In the genomic region with DNA sequence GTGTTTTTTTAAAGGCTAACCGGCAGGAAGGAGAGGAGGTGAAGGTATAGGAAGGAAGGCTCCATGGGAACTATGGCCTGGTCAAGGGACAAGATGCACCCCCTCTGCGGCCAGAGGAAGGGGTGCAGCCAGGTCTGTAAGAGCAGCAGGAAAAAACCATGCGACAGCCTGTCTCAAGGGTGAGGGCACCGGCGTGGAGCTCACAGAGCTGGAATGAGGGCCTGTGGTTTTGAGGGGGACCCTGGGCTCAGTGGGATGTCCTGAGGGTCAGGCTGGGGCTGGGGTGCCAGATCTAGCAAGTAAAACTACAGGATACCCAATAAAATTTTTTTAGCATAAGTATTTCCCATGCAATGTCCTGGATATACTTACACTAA, we compare ENCODE assay signal across 8 cellular contexts. TPM values are rescaled to one million over a fixed set of nuclear protein-coding genes. Genes with fewer than 3 reads are reported as not detected.
DNase-seq lines count a peak whose midpoint lies in the region; FAIRE-seq and TF ChIP-seq lines count a peak whose summit lies in the region.

No MANE protein-coding gene starts in this region.

- H3K4me1 Mint-ChIP-seq in dendritic cell treated with granulocyte-macrophage colony-stimulating factor and Interleukin-4, amounts not matched to agents 40 ng/mL and 50 ng/mL, for 4 days (ENCODE audit: low read depth) = peaks cover 44% of the 10 kb centered on the region
- peaks cover 25% of the 10 kb centered on the region for H3K4me1 Mint-ChIP-seq in nephron progenitor cell

- peaks cover 6% of the 10 kb centered on the region for H3K4me1 ChIP-seq in MM.1S (ENCODE audit: low read length)

- peak overlapping the region; percentile 76 for H2AFZ ChIP-seq in MM.1S (ENCODE audit: low read length)

- CTCF ChIA-PET in BJ (lab: Yijun Ruan, JAX) = no interaction called here

- no peaks in the 10 kb centered on the region for H3K9me2 ChIP-seq in MM.1S (replicated peaks; ENCODE audit: insufficient read depth, low read length)

- intact Hi-C loops in dendritic cell treated with granulocyte-macrophage colony-stimulating factor and Interleukin-4, amounts not matched to agents 40 ng/mL and 50 ng/mL, for 4 days (cut with micrococcal nuclease) = loop anchor here (1.0 kb wide), 2 partner anchors 19 to 49 kb away; partner anchors contain the start of genes E4F1 and TRAF7

- H3K4me3 ChIP-seq in BJ (ENCODE audit: low read depth, low read length) (peak overlapping the region; percentile 96), MM.1S (ENCODE audit: low read length) (peak overlapping the region; percentile 98)

- 0 out of 2 replicates have a peak, but pooled peaks cover 3% of the 10 kb centered on the region for H3F3A ChIP-seq in MM.1S (ENCODE audit: insufficient read depth, low read length)

- DNase-seq in BJ (ENCODE audit: low read depth) (no peak), MM.1S (no peak), nephron progenitor cell (no peak), SKM-1 treated with dmso at 0.1 percent for 144 hours (lab: John Stamatoyannopoulos, UW; ENCODE audit: unreplicated experiment) (no peak), D721Med (ENCODE audit: insufficient read length, low spot score) (no peak), SW480 (ENCODE audit: low spot score) (no peak), GM19239 (ENCODE audit: insufficient read length, low spot score) (no peak)

- peak overlapping the region; percentile 96 for H3K9ac ChIP-seq in MM.1S (ENCODE audit: low read length)

- FAIRE-seq in D721Med (lab: Jason Lieb, UNC) = no peak
- FAIRE-seq in GM19239 (lab: Jason Lieb, UNC) = no peak

- H3K27ac ChIP-seq in MM.1S (ENCODE audit: low read length) = peak overlapping the region; percentile 74; the same call in 1 of the 2 replicates

- H3K36me3 ChIP-seq in BJ (ENCODE audit: control insufficient read depth, insufficient read depth, low read length) (peaks cover 12% of the 10 kb centered on the region), MM.1S (replicated peaks; ENCODE audit: insufficient read depth, low read length) (no peaks in the 10 kb centered on the region; the same call in 1 of the 2 replicates)

- H3K4me2 ChIP-seq in MM.1S (ENCODE audit: low read depth, low read length) = peak overlapping the region; percentile 65

- POLR2A ChIA-PET in BJ (lab: Charles Lee) = no interaction called here

- H3K36me3 Mint-ChIP-seq in dendritic cell treated with granulocyte-macrophage colony-stimulating factor and Interleukin-4, amounts not matched to agents 40 ng/mL and 50 ng/mL, for 4 days (ENCODE audit: low read depth) = peaks cover 37% of the 10 kb centered on the region
- H3K36me3 Mint-ChIP-seq in nephron progenitor cell (ENCODE audit: low read depth) = peaks cover 12% of the 10 kb centered on the region

- H3K9me3 Mint-ChIP-seq in dendritic cell treated with granulocyte-macrophage colony-stimulating factor and Interleukin-4, amounts not matched to agents 40 ng/mL and 50 ng/mL, for 4 days = no peaks in the 10 kb centered on the region
- peaks cover 18% of the 10 kb centered on the region for H3K9me3 Mint-ChIP-seq in nephron progenitor cell

- TF ChIP-seq CTCF in BJ (IDR thresholded peaks at IDR 0.05; ENCODE audit: insufficient read depth, low read depth, low read length) (no peak), MM.1S (IDR thresholded peaks at IDR 0.05; ENCODE audit: low read length) (no peak), nephron progenitor cell (IDR thresholded peaks at IDR 0.05) (no peak), D721Med (IDR thresholded peaks at IDR 0.05; ENCODE audit: insufficient read depth, missing control alignments) (no peak)

- H3K4me3 Mint-ChIP-seq in dendritic cell treated with granulocyte-macrophage colony-stimulating factor and Interleukin-4, amounts not matched to agents 40 ng/mL and 50 ng/mL, for 4 days = peak overlapping the region; percentile 85
- H3K4me3 Mint-ChIP-seq in nephron progenitor cell = peak overlapping the region; percentile 78

- H3K9me3 ChIP-seq in MM.1S (replicated peaks; ENCODE audit: insufficient read depth, low read length) = no peaks in the 10 kb centered on the region

- H3K27me3 ChIP-seq in BJ (ENCODE audit: control insufficient read depth, insufficient read depth, low read length) (peaks cover 3% of the 10 kb centered on the region; the same call in 1 of the 2 replicates), MM.1S (replicated peaks; ENCODE audit: insufficient read depth, low read length) (peaks cover 22% of the 10 kb centered on the region)

- H4K20me1 ChIP-seq in MM.1S (ENCODE audit: insufficient read depth, low read length) = no peaks in the 10 kb centered on the region

- peaks cover 27% of the 10 kb centered on the region for H3K79me2 ChIP-seq in MM.1S (ENCODE audit: low read length)

- H3K27me3 Mint-ChIP-seq in dendritic cell treated with granulocyte-macrophage colony-stimulating factor and Interleukin-4, amounts not matched to agents 40 ng/mL and 50 ng/mL, for 4 days = peaks cover 27% of the 10 kb centered on the region
- H3K27me3 Mint-ChIP-seq in nephron progenitor cell (ENCODE audit: low read depth, poor library complexity) = peaks cover 36% of the 10 kb centered on the region

- H3K27ac Mint-ChIP-seq in dendritic cell treated with granulocyte-macrophage colony-stimulating factor and Interleukin-4, amounts not matched to agents 40 ng/mL and 50 ng/mL, for 4 days = peak overlapping the region; percentile 86
- H3K27ac Mint-ChIP-seq in nephron progenitor cell = peak overlapping the region; percentile 10

RNA-seq across cellular contexts. Expression of gene MLST8, which starts 0.5 kb away (rescaled TPM):
- 40.0 and 62.7 TPM in 2 replicates for polyA plus RNA-seq in BJ (2011; rRNA removed)
- 36.2 and 51.7 TPM in 2 replicates for polyA minus RNA-seq in BJ (2011; rRNA and poly(A)+ RNA removed)

RNA-seq across cellular contexts. Expression of gene BRICD5, which starts 5.9 kb away (rescaled TPM):
- 1.5 and 1.7 TPM in 2 replicates for polyA plus RNA-seq in BJ (2011; rRNA removed)
- polyA minus RNA-seq in BJ (2011; rRNA and poly(A)+ RNA removed) = 0.43 and 0.77 TPM in 2 replicates

RNA-seq across cellular contexts. Expression of gene CASKIN1, which starts 8.3 kb away (rescaled TPM):
- polyA plus RNA-seq in BJ (2011; rRNA removed) = 0.01 and 0.02 TPM in 2 replicates
- not detected in 2 replicates for polyA minus RNA-seq in BJ (2011; rRNA and poly(A)+ RNA removed)

RNA-seq across cellular contexts. Expression of gene PGP, which starts 9.9 kb away (rescaled TPM):
- polyA plus RNA-seq in BJ (2011; rRNA removed) = 6.1 and 7.7 TPM in 2 replicates
- 3.1 and 3.2 TPM in 2 replicates for polyA minus RNA-seq in BJ (2011; rRNA and poly(A)+ RNA removed)

RNA-seq across cellular contexts. Expression of gene E4F1, which starts 18.7 kb away (rescaled TPM):
- polyA plus RNA-seq in BJ (2011; rRNA removed) = 11.3 and 17.6 TPM in 2 replicates
- polyA minus RNA-seq in BJ (2011; rRNA and poly(A)+ RNA removed) = 7.9 and 11.6 TPM in 2 replicates
